Comparison of ENCODE assay signal across 2 cellular contexts in genomic region chr5:134534058-134534725, GRCh38.
TF ChIP-seq lines count a peak whose summit lies in the region.

No MANE protein-coding gene starts in this region.

TF ChIP-seq in WTC11, 78 proteins besides CTCF, POLR2A, EP300 and RAD21:
- no peak for TF ChIP-seq MLX (CRISPR knock-in tag; IDR thresholded peaks at IDR 0.05)
- TF ChIP-seq ATF1 (CRISPR knock-in tag; IDR thresholded peaks at IDR 0.05) = 0 out of 2 replicates have a peak, but pooled peaks have one; percentile 30

TF ChIP-seq in HepG2, 621 proteins besides CTCF, POLR2A, EP300 and RAD21:
- TF ChIP-seq, protein P1, sequence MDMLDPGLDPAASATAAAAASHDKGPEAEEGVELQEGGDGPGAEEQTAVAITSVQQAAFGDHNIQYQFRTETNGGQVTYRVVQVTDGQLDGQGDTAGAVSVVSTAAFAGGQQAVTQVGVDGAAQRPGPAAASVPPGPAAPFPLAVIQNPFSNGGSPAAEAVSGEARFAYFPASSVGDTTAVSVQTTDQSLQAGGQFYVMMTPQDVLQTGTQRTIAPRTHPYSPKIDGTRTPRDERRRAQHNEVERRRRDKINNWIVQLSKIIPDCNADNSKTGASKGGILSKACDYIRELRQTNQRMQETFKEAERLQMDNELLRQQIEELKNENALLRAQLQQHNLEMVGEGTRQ (IDR thresholded peaks at IDR 0.05; ENCODE audit: low read depth, low read length) = no peak
- TF ChIP-seq, protein P1 (CRISPR knock-in tag; IDR thresholded peaks at IDR 0.05; ENCODE audit: borderline replicate concordance) = no peak
- TF ChIP-seq ESRRA (CRISPR knock-in tag; IDR thresholded peaks at IDR 0.05; ENCODE audit: low read depth) = no peak
- TF ChIP-seq ZNF274 (CRISPR knock-in tag; IDR thresholded peaks at IDR 0.05) = no peak
- no peak for TF ChIP-seq HCFC1 (IDR thresholded peaks at IDR 0.05; ENCODE audit: low read depth, low read length)
- TF ChIP-seq ZNF432 (CRISPR knock-in tag; IDR thresholded peaks at IDR 0.05; ENCODE audit: borderline replicate concordance) = no peak
- no peak for TF ChIP-seq ZBTB7A (CRISPR knock-in tag; IDR thresholded peaks at IDR 0.05)
- TF ChIP-seq ARNT (IDR thresholded peaks at IDR 0.05) = no peak
- no peak for TF ChIP-seq GABPB1 (CRISPR knock-in tag; IDR thresholded peaks at IDR 0.05)
- no peak for TF ChIP-seq ZNF703 (CRISPR knock-in tag; IDR thresholded peaks at IDR 0.05; ENCODE audit: borderline replicate concordance)
- TF ChIP-seq ELF3 (CRISPR knock-in tag; IDR thresholded peaks at IDR 0.05) = no peak
